3 cellular contexts compared by ENCODE assay signal in the genomic region with DNA sequence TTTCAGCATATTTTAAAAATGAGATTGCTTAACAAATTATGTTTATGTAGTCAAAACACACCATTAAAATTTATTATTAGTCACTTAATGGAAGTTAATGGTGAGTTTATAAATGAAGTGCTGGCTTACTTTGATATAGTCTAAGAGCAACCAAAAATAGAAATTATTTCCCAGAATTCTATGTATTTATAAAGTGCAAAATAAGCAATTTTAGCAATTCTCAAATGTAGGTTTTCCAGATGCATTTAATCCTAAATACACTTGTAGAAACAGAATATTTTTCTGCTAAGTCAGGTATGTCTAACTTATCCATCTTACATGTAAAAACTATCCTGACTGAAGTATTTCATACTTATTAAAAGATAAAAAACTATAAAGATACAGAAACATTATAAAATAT.
TF ChIP-seq lines count a peak whose summit lies in the region.

No MANE protein-coding gene starts in this region.

TF ChIP-seq in IMR-90, 13 proteins besides CTCF, POLR2A, EP300 and RAD21:
- peak; percentile 70 for TF ChIP-seq MAFK (IDR thresholded peaks at IDR 0.05; ENCODE audit: low read depth, low read length)
- TF ChIP-seq, protein P1, sequence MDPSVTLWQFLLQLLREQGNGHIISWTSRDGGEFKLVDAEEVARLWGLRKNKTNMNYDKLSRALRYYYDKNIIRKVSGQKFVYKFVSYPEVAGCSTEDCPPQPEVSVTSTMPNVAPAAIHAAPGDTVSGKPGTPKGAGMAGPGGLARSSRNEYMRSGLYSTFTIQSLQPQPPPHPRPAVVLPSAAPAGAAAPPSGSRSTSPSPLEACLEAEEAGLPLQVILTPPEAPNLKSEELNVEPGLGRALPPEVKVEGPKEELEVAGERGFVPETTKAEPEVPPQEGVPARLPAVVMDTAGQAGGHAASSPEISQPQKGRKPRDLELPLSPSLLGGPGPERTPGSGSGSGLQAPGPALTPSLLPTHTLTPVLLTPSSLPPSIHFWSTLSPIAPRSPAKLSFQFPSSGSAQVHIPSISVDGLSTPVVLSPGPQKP (IDR thresholded peaks at IDR 0.05; ENCODE audit: borderline replicate concordance, low read depth, low read length) = no peak

TF ChIP-seq in H1, 55 proteins besides CTCF, POLR2A, EP300 and RAD21:
- TF ChIP-seq KDM1A (IDR thresholded peaks at IDR 0.05; ENCODE audit: borderline replicate concordance, low read length) (no peak), SIRT6 (IDR thresholded peaks at IDR 0.05; ENCODE audit: low read length) (no peak), TEAD4 (IDR thresholded peaks at IDR 0.05; ENCODE audit: low read depth, low read length) (no peak), SRF (IDR thresholded peaks at IDR 0.05; ENCODE audit: low read depth, low read length) (no peak), ASH2L (IDR thresholded peaks at IDR 0.05; ENCODE audit: low read length) (no peak), MAFK (IDR thresholded peaks at IDR 0.05; ENCODE audit: low read depth, low read length) (peak; percentile 12; the same call in 1 of the 2 replicates)

TF ChIP-seq in HEK293T, 16 proteins besides CTCF, POLR2A, EP300 and RAD21:
- TF ChIP-seq LEF1 (IDR thresholded peaks at IDR 0.05; ENCODE audit: borderline replicate concordance) (no peak), FOXA1 (IDR thresholded peaks at IDR 0.05) (no peak), NFRKB (IDR thresholded peaks at IDR 0.05) (no peak), SUZ12 (IDR thresholded peaks at IDR 0.05) (no peak), FOXM1 (IDR thresholded peaks at IDR 0.05; ENCODE audit: borderline replicate concordance) (no peak), FOXK2 (IDR thresholded peaks at IDR 0.05) (no peak), ELF4 (IDR thresholded peaks at IDR 0.05) (no peak), CTBP1 (IDR thresholded peaks at IDR 0.05; ENCODE audit: borderline replicate concordance) (no peak)
